In the genomic region with DNA sequence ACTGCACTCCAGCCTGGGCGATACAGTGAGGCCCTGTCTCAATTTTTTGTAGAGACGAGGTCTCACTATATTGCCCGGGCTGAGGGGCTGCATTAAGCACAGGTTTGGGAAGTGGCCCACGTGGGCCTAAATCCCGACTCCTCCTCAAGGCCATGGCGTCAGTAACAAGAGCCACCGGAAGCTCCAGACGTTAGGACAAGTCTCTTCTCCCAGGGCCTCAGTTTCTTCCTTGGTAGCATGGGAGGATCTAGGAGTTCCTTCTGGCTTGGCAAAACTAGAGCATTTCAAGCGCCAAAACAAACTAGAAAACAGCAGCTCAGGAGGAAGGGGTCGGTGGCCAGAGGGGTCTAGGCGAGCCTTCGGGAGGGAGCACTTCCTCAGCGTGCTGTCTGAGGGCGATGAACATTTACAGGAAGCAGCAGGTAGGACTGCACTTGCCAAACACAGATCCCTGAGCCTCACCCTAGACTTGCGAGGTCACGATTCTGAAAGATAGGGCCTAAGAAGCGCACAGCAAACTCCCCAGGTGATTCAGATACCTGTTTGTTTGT, we compare ENCODE assay signal across 1 cellular context.
TF ChIP-seq lines count a peak whose summit lies in the region.

No MANE protein-coding gene starts in this region.

TF ChIP-seq in K562, 482 proteins besides CTCF, POLR2A, EP300 and RAD21 (continued from another document):
- TF ChIP-seq NKRF (IDR thresholded peaks at IDR 0.05; ENCODE audit: borderline replicate concordance) = no peak
